8 cellular contexts compared by ENCODE assay signal in genomic region chr22:31616315-31616980, GRCh38. TPM values are rescaled to one million over a fixed set of nuclear protein-coding genes. Genes with fewer than 3 reads are reported as not detected.
DNase-seq lines count a peak whose midpoint lies in the region; ATAC-seq, FAIRE-seq and TF ChIP-seq lines count a peak whose summit lies in the region.

No MANE protein-coding gene starts in this region.

- no peak for TF ChIP-seq EP300 in sigmoid colon (IDR thresholded peaks at IDR 0.05)

- H3K36me3 ChIP-seq in BLaER1, result peaks cover 55% of the 10 kb centered on the region
- no peaks in the 10 kb centered on the region for H3K36me3 ChIP-seq in uterus
- H3K36me3 ChIP-seq in kidney (ENCODE audit: control insufficient read depth in 1 of 2, insufficient read depth in 2 of 2, low read length in 2 of 2), result peaks cover 10 to 23% of the 10 kb centered on the region in 2 donors
- H3K36me3 ChIP-seq in sigmoid colon, result peaks cover 0 to 47% (median 30%) of the 10 kb centered on the region in 4 donors

- peak; percentile 14 for ATAC-seq in esophagus mucosa

- 62 to 64% methylated on average over 9 of the region's 9 CpGs for whole genome bisulfite sequencing in sigmoid colon, 2 donors

- H3K9me3 ChIP-seq in BLaER1, result no peaks in the 10 kb centered on the region
- H3K9me3 ChIP-seq in uterus, result no peaks in the 10 kb centered on the region
- H3K9me3 ChIP-seq in kidney (ENCODE audit: control insufficient read depth in 1 of 2, low read length in 2 of 2), result no peaks in the 10 kb centered on the region
- no peaks in the 10 kb centered on the region for H3K9me3 ChIP-seq in sigmoid colon

- H3K9ac ChIP-seq in BLaER1 (0 out of 2 replicates have a peak overlapping the region, but pooled peaks have one; percentile 11), kidney (ENCODE audit: low read length in 2 of 2) (no peak overlapping the region)

- H3K27me3 ChIP-seq in BLaER1, result no peaks in the 10 kb centered on the region
- H3K27me3 ChIP-seq in uterus, result no peaks in the 10 kb centered on the region
- H3K27me3 ChIP-seq in sigmoid colon, result no peaks in the 10 kb centered on the region

- peaks cover 44% of the 10 kb centered on the region for H4K20me1 ChIP-seq in BLaER1

- H3K4me2 ChIP-seq in BLaER1, result peak overlapping the region; percentile 87

- H3K4me3 ChIP-seq in BLaER1 (no peak overlapping the region), uterus (no peak overlapping the region), kidney (ENCODE audit: low read length in 2 of 2) (no peak overlapping the region), sigmoid colon (no peak overlapping the region)

- H3K27ac ChIP-seq in BLaER1, result peak overlapping the region; percentile 78
- no peak overlapping the region for H3K27ac ChIP-seq in uterus
- no peak overlapping the region for H3K27ac ChIP-seq in kidney (ENCODE audit: low read depth in 2 of 2, low read length in 2 of 2)
- no peak overlapping the region for H3K27ac ChIP-seq in sigmoid colon

- TF ChIP-seq POLR2A in uterus (IDR thresholded peaks at IDR 0.05) (no peak), sigmoid colon (IDR thresholded peaks at IDR 0.05) (no peak)

- peaks cover 46% of the 10 kb centered on the region for H3K4me1 ChIP-seq in BLaER1
- H3K4me1 ChIP-seq in uterus, result no peaks in the 10 kb centered on the region
- H3K4me1 ChIP-seq in kidney (ENCODE audit: control insufficient read depth in 1 of 2, insufficient read depth in 1 of 2, low read depth in 1 of 2, low read length in 2 of 2), result no peaks in the 10 kb centered on the region
- peaks cover 0 to 14% (median 4%) of the 10 kb centered on the region in 4 donors for H3K4me1 ChIP-seq in sigmoid colon

- no peak for FAIRE-seq in kidney (lab: Jason Lieb, UNC)

- intact Hi-C loops in uterus (cut with DNase I; ENCODE audit: low total_unique reads), result no loop called here
- intact Hi-C loops in kidney (cut with DNase I), result no loop called here
- intact Hi-C loops in sigmoid colon (cut with DNase I), result no loop called here

- peak; percentile 63 for DNase-seq in GM19240 (ENCODE audit: insufficient read length, low spot score)
- DNase-seq in NAMALWA (ENCODE audit: low spot score), result peak; percentile 43
- DNase-seq in C1 segment of cervical spinal cord (lab: John Stamatoyannopoulos, UW), result no peak
- no peak for DNase-seq in uterus
- DNase-seq in kidney, result no peak
- DNase-seq in sigmoid colon, result no peak

- no peak for TF ChIP-seq CTCF in uterus (IDR thresholded peaks at IDR 0.05)
- TF ChIP-seq CTCF in kidney (IDR thresholded peaks at IDR 0.05; ENCODE audit: borderline replicate concordance, extremely low read depth, insufficient read depth), result no peak
- no peak for TF ChIP-seq CTCF in sigmoid colon (IDR thresholded peaks at IDR 0.05)

RNA-seq across cellular contexts. Expression of gene PISD, which starts 45.6 kb away (rescaled TPM):
- total RNA-seq in esophagus mucosa, result 20.2 TPM
- 100 to 1,000 TPM in 1 of 4 donors, 10 to 100 TPM in 3; 21.8 to 205 (median 42.2) TPM for total RNA-seq in uterus
- total RNA-seq in kidney, result 64.9 TPM
- polyA plus RNA-seq in kidney (ENCODE audit: insufficient read depth, low read depth, low replicate concordance), result 27.3 TPM
- 10 to 100 TPM; 17.3 to 40.3 (median 26.6) TPM for total RNA-seq in sigmoid colon
- 10 to 100 TPM; 10.8 to 29.3 (median 11.6) TPM for polyA plus RNA-seq in sigmoid colon

Comparison
In these comparisons a context has a peak if more than half of its experiments do, and no peak if none do; other contexts are left out.
1. DNase-seq: peak in GM19240 (single experiment) and NAMALWA (single experiment); none in C1 segment of cervical spinal cord (0 of 14), uterus (0 of 2), kidney (single experiment) and sigmoid colon (single experiment).